8 cellular contexts compared by ENCODE assay signal in the genomic region with DNA sequence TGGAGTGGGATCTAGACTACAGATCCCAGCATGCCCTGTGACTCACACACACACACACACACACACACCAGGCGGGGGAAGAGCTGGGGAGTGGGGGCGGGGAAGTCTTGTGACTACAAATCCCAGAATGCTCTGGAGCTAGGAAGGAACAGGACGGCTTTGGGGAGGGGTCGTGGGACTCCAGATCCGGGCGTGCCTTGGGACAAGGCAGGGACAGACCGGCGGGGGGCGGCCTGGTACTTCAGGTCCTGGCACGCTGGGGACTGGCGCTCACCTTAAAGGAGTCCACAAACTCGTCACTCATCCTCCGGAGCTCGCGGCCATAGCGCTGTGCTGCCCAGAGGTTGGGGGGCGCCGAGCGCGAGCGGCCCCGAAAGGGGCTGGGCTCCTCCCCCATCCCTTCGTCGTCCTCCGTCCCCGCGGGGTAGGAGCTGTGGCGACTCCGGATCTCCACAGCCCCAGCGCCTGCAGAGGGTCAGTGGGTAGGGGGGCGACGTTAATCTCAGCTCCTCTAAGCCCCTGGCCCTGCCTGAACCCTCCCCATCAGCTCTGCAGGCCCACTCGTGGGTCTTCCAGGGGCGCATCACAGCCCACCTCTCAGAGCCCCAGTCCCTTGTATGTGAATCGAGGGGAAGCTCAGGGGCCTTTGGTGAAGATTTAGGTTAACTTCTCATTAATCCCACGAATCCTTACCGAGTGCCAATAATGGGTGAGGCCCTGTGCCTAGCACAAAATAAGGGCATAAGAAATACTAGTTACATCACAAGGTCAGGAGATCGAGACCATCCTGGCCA. TPM values are rescaled to one million over a fixed set of nuclear protein-coding genes. Genes with fewer than 3 reads are reported as not detected.
DNase-seq lines count a peak whose midpoint lies in the region; ATAC-seq and TF ChIP-seq lines count a peak whose summit lies in the region.

No MANE protein-coding gene starts in this region.

- no peaks in the 10 kb centered on the region for H4K20me1 ChIP-seq in GM23338 (replicated peaks; ENCODE audit: insufficient read depth)

- H3K36me3 Mint-ChIP-seq in GM23338 (ENCODE audit: low read depth): peaks cover 13% of the 10 kb centered on the region

- H3K9me3 Mint-ChIP-seq in GM23338: peaks cover 3% of the 10 kb centered on the region; the same call in 2 of the 3 replicates

- H3K27me3 Mint-ChIP-seq in GM23338 (ENCODE audit: insufficient read depth, low read depth, poor library complexity): peaks cover 21% of the 10 kb centered on the region

- peak overlapping the region; percentile 66 for H2AFZ ChIP-seq in GM23338

- H3K4me1 Mint-ChIP-seq in GM23338: peaks cover 24% of the 10 kb centered on the region

- DNase-seq in AG08396 (ENCODE audit: low spot score) (peak; percentile 76), GM23338 (ENCODE audit: low spot score) (peak; percentile 99), NCI-H345 treated with DMSO at 0.1 percent for 48 hours (lab: John Stamatoyannopoulos, UW; ENCODE audit: unreplicated experiment) (peak; percentile 10), caudate nucleus (lab: John Stamatoyannopoulos, UW) (peak in 60 of 61 donors; percentile 24 to 97 (median 90)), iris pigment epithelial cell (ENCODE audit: low read depth) (peak; percentile 94), smooth muscle cell of the brain vasculature (ENCODE audit: low read depth, low spot score) (peak; percentile 85)
- peak; percentile 77 for DNase-seq in activated CD4-positive, CD25-positive, alpha-beta regulatory T cell treated with anti-CD3 and anti-CD28 coated beads, Interleukin-2, amount 50 U/mL, for 16 hours (ENCODE audit: low read depth, low spot score)

- no peaks in the 10 kb centered on the region for H3K9me2 ChIP-seq in GM23338 (ENCODE audit: insufficient read depth)

- H3K27ac Mint-ChIP-seq in GM23338: peak overlapping the region; percentile 91

- peaks cover 29% of the 10 kb centered on the region for H3F3A ChIP-seq in GM23338 (replicated peaks; ENCODE audit: low read depth)

- H3K79me2 ChIP-seq in GM23338 (replicated peaks; ENCODE audit: insufficient read depth): no peaks in the 10 kb centered on the region

- peak overlapping the region; percentile 76 for H3K4me3 ChIP-seq in GM23338

- H3K4me1 ChIP-seq in GM23338 (ENCODE audit: insufficient read depth): peaks cover 11% of the 10 kb centered on the region; the same call in 1 of the 2 replicates

- H3K4me2 ChIP-seq in GM23338: peak overlapping the region; percentile 95

- H3K4me3 Mint-ChIP-seq in GM23338: peak overlapping the region; percentile 94

- no peaks in the 10 kb centered on the region for H3K27me3 ChIP-seq in GM23338 (ENCODE audit: insufficient read depth)

- peak overlapping the region; percentile 78 for H3K27ac ChIP-seq in GM23338 (ENCODE audit: low read depth)
- H3K27ac ChIP-seq in caudate nucleus (ENCODE audit: low read depth, low read length): peak overlapping the region; percentile 99

- H3K36me3 ChIP-seq in GM23338 (ENCODE audit: insufficient read depth): no peaks in the 10 kb centered on the region

- TF ChIP-seq CTCF in GM23338 (conservative IDR thresholded peaks at IDR 0.05; ENCODE audit: low read depth in 2 of 2): peak; percentile 33 to 76; a peak in 3 of 4 replicates

- ATAC-seq in GM23338 (peak; percentile 27), HG03469 (IDR thresholded peaks at IDR 0.05; ENCODE audit: unreplicated experiment) (no peak)

TF ChIP-seq in GM23338, 12 proteins besides CTCF, POLR2A, EP300 and RAD21:
- TF ChIP-seq POLR2AphosphoS5 (IDR thresholded peaks at IDR 0.05; ENCODE audit: low read depth): peak; percentile 55; the same call in 1 of the 2 replicates
- no peak for TF ChIP-seq STAT1 (IDR thresholded peaks at IDR 0.05; ENCODE audit: unreplicated experiment)
- TF ChIP-seq, protein P1, sequence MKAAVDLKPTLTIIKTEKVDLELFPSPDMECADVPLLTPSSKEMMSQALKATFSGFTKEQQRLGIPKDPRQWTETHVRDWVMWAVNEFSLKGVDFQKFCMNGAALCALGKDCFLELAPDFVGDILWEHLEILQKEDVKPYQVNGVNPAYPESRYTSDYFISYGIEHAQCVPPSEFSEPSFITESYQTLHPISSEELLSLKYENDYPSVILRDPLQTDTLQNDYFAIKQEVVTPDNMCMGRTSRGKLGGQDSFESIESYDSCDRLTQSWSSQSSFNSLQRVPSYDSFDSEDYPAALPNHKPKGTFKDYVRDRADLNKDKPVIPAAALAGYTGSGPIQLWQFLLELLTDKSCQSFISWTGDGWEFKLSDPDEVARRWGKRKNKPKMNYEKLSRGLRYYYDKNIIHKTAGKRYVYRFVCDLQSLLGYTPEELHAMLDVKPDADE (IDR thresholded peaks at IDR 0.05): peak; percentile 77
- TF ChIP-seq JUNB (IDR thresholded peaks at IDR 0.05; ENCODE audit: unreplicated experiment): no peak

RNA-seq across cellular contexts. Expression of a gene that starts 12.9 kb away (rescaled TPM):
- total RNA-seq in GM23338 (2014; rRNA removed; shearing (Covaris generic)): 45.8 and 46.4 TPM in 2 replicates
- polyA plus RNA-seq in GM23338 (2016; fragmentation: Nextera tagmentation; extraction: Ambion mirVana): 45.5 and 46.3 TPM in 2 replicates

RNA-seq across cellular contexts. Expression of a gene that starts 14.1 kb away (rescaled TPM):
- 32.5 and 35.6 TPM in 2 replicates for total RNA-seq in GM23338 (2014; rRNA removed; shearing (Covaris generic))
- 16.3 and 17.7 TPM in 2 replicates for polyA plus RNA-seq in GM23338 (2016; fragmentation: Nextera tagmentation; extraction: Ambion mirVana)

RNA-seq across cellular contexts. Expression of a gene that starts 19.6 kb away (rescaled TPM):
- 1.0 TPM in 1 of 2 replicates, not detected in the other for total RNA-seq in GM23338 (2014; rRNA removed; shearing (Covaris generic))
- polyA plus RNA-seq in GM23338 (2016; fragmentation: Nextera tagmentation; extraction: Ambion mirVana): not detected in 2 replicates

RNA-seq across cellular contexts. Expression of a gene that starts 20.2 kb away (rescaled TPM):
- total RNA-seq in GM23338 (2014; rRNA removed; shearing (Covaris generic)): 89.8 and 103 TPM in 2 replicates
- polyA plus RNA-seq in GM23338 (2016; fragmentation: Nextera tagmentation; extraction: Ambion mirVana): 28.1 and 30.9 TPM in 2 replicates

RNA-seq across cellular contexts. Expression of a gene that starts 24.8 kb away (rescaled TPM):
- total RNA-seq in GM23338 (2014; rRNA removed; shearing (Covaris generic)): 283 and 315 TPM in 2 replicates
- 250 and 418 TPM in 2 replicates for polyA plus RNA-seq in GM23338 (2016; fragmentation: Nextera tagmentation; extraction: Ambion mirVana)

Comparison
In these comparisons a context has a peak if more than half of its experiments do, and no peak if none do; other contexts are left out.
1. DNase-seq: peak in every context shown above with its lines; median percentile 99 in GM23338; 94 in iris pigment epithelial cell; 90 in caudate nucleus; 85 in smooth muscle cell of the brain vasculature; 77 in activated CD4-positive, CD25-positive, alpha-beta regulatory T cell treated with anti-CD3 and anti-CD28 coated beads, Interleukin-2, amount 50 U/mL, for 16 hours; 76 in AG08396; 10 in NCI-H345 treated with DMSO at 0.1 percent for 48 hours.